8 cellular contexts compared by ENCODE assay signal in genomic region chr19:52296773-52297600, GRCh38. TPM values are rescaled to one million over a fixed set of nuclear protein-coding genes. Genes with fewer than 3 reads are reported as not detected.
DNase-seq lines count a peak whose midpoint lies in the region; TF ChIP-seq lines count a peak whose summit lies in the region.

Gene ZNF480 (plus strand): TSS chr19:52297169. CDS start chr19:52300413, 3,244 bp downstream.

- DNase-seq in DMS53 (lab: John Stamatoyannopoulos, UW) (peak; percentile 92), HFF-Myc (ENCODE audit: extremely low read depth, low read depth) (no peak), NCI-H1930 (lab: John Stamatoyannopoulos, UW) (peak; percentile 65 to 84), T1000 (lab: John Stamatoyannopoulos, UW) (peak; percentile 49), astrocyte of the cerebellum (ENCODE audit: low read depth) (peak; percentile 36), hepatocyte (ENCODE audit: low spot score) (peak; percentile 91), uterus (peak; percentile 77 to 85)

- peaks cover 24% of the 10 kb centered on the region for H3K79me2 ChIP-seq in hepatocyte

- 1% methylated on average over 42 of the region's 75 CpGs for WGBS in hepatocyte (ENCODE audit: low lambda C conversion rate, missing lambda C conversion rate)

- peaks cover 13% of the 10 kb centered on the region for H3K4me1 ChIP-seq in hepatocyte (ENCODE audit: insufficient read depth)
- H3K4me1 ChIP-seq in rectal smooth muscle tissue (ENCODE audit: control insufficient read depth, insufficient read depth, low read length) = peaks cover 6% of the 10 kb centered on the region
- peaks cover 4 to 5% of the 10 kb centered on the region in 2 donors for H3K4me1 ChIP-seq in uterus

- no peaks in the 10 kb centered on the region for H4K20me1 ChIP-seq in hepatocyte (ENCODE audit: insufficient read depth, poor library complexity, severe bottlenecking)

- peak within 1 kb of the TSS; percentile 100 for H2AFZ ChIP-seq in hepatocyte

- H3K4me3 ChIP-seq in HFF-Myc (replicated peaks; ENCODE audit: low read depth, low read length) = peak within 1 kb of the TSS; percentile 86
- peak within 1 kb of the TSS; percentile 93 for H3K4me3 ChIP-seq in astrocyte of the cerebellum (ENCODE audit: low read depth, low read length)
- H3K4me3 ChIP-seq in hepatocyte = peak within 1 kb of the TSS; percentile 100
- peak within 1 kb of the TSS; percentile 89 for H3K4me3 ChIP-seq in rectal smooth muscle tissue (ENCODE audit: low read length)
- H3K4me3 ChIP-seq in uterus = peak within 1 kb of the TSS; percentile 84 to 98

- peak within 1 kb of the TSS; percentile 91 for H3K4me2 ChIP-seq in hepatocyte

- H3K27me3 ChIP-seq in hepatocyte = no peaks in the 10 kb centered on the region
- no peaks in the 10 kb centered on the region for H3K27me3 ChIP-seq in rectal smooth muscle tissue (ENCODE audit: control insufficient read depth, insufficient read depth, low read length)
- no peaks in the 10 kb centered on the region for H3K27me3 ChIP-seq in uterus

- H3K9me2 ChIP-seq in hepatocyte (replicated peaks; ENCODE audit: insufficient read depth) = no peaks in the 10 kb centered on the region

- in situ Hi-C loops in astrocyte of the cerebellum (cut with HindIII; ENCODE audit: low sequenced_read_pairs) = no loop called here

- intact Hi-C loops in uterus (cut with DNase I; ENCODE audit: low total_unique reads) = no loop called here

- peak in 1 of 2 donors; percentile 59 for TF ChIP-seq POLR2A in uterus (IDR thresholded peaks at IDR 0.05)

- peak within 1 kb of the TSS; percentile 100 for H3K27ac ChIP-seq in hepatocyte
- H3K27ac ChIP-seq in rectal smooth muscle tissue (ENCODE audit: low read depth, low read length) = peak within 1 kb of the TSS; percentile 87
- peak within 1 kb of the TSS; percentile 88 to 93 for H3K27ac ChIP-seq in uterus

- peak within 1 kb of the TSS; percentile 85 for H3K9ac ChIP-seq in rectal smooth muscle tissue (ENCODE audit: low read length)

- H3K9me3 ChIP-seq in hepatocyte (ENCODE audit: low read depth) = peaks cover 18% of the 10 kb centered on the region
- H3K9me3 ChIP-seq in uterus = no peaks in the 10 kb centered on the region

- no peak for TF ChIP-seq CTCF in HFF-Myc (IDR thresholded peaks at IDR 0.05; ENCODE audit: low read depth, low read length, missing control alignments)
- peak; percentile 19 for TF ChIP-seq CTCF in astrocyte of the cerebellum (IDR thresholded peaks at IDR 0.05; ENCODE audit: low read depth, low read length, missing control alignments)
- TF ChIP-seq CTCF in hepatocyte (IDR thresholded peaks at IDR 0.05; ENCODE audit: poor library complexity) = no peak
- no peak for TF ChIP-seq CTCF in uterus (IDR thresholded peaks at IDR 0.05)

- peaks cover 11% of the 10 kb centered on the region for H3K36me3 ChIP-seq in hepatocyte (replicated peaks; ENCODE audit: insufficient read depth, low read depth)
- H3K36me3 ChIP-seq in rectal smooth muscle tissue (ENCODE audit: control insufficient read depth, insufficient read depth, low read length) = peaks cover 19% of the 10 kb centered on the region
- H3K36me3 ChIP-seq in uterus = no peaks in the 10 kb centered on the region

RNA-seq across cellular contexts. Expression of gene ZNF480, which starts in this region (rescaled TPM):
- total RNA-seq in hepatocyte = 8.7 and 10.5 TPM in 2 replicates
- 16.1 and 17.9 TPM in 2 replicates for polyA plus RNA-seq in hepatocyte
- 10 to 100 TPM in 2 of 4 donors, 1 to 10 TPM in 2; 2.4 to 16.4 (median 10.5) TPM for total RNA-seq in uterus
